In genomic region chr15:40344631-40345120, GRCh38 we compare ENCODE assay signal across 8 cellular contexts. TPM values are rescaled to one million over a fixed set of nuclear protein-coding genes. Genes with fewer than 3 reads are reported as not detected.
DNase-seq lines count a peak whose midpoint lies in the region; ATAC-seq and TF ChIP-seq lines count a peak whose summit lies in the region.

No MANE protein-coding gene starts in this region.

- H2BK15ac ChIP-seq in IMR-90 (ENCODE audit: low read depth, low read length), result peak overlapping the region; percentile 69; the same call in 1 of the 3 replicates

- H3K4ac ChIP-seq in IMR-90 (ENCODE audit: low read depth, low read length), result peak overlapping the region; percentile 98

- no peaks in the 10 kb centered on the region for H4K20me1 ChIP-seq in IMR-90 (ENCODE audit: insufficient read depth, low read length)

- no peak overlapping the region for H3K23ac ChIP-seq in IMR-90 (ENCODE audit: low read depth, low read length)

- no peak overlapping the region for H3K18ac ChIP-seq in IMR-90 (ENCODE audit: low read depth, low read length)

- intact Hi-C loops in IMR-90 (cut with micrococcal nuclease) (loop anchor here (1.0 kb wide), 1 partner anchor 78 kb away; no protein-coding TSS in a partner anchor), psoas muscle (cut with DNase I) (loop anchor here in 1 of 2 donors (5.0 kb wide), 1 partner anchor 78 kb away; no protein-coding TSS in a partner anchor)

- CTCF ChIA-PET in IMR-90 (lab: Yijun Ruan, JAX), result interaction anchor here (0.6 to 2.8 kb wide), 11 partner anchors 10 to 119 kb away, joined by 3 to 15 read pairs (median 4); partner anchors contain the start of gene INAFM2

- H4K5ac ChIP-seq in IMR-90 (ENCODE audit: low read depth, low read length), result peak overlapping the region; percentile 14; the same call in 1 of the 2 replicates

- peak overlapping the region; percentile 28 for H2AK9ac ChIP-seq in IMR-90 (replicated peaks; ENCODE audit: low read depth, low read length, poor library complexity)

- H3K9me3 ChIP-seq in IMR-90 (ENCODE audit: control insufficient read depth, insufficient read depth, low read length), result no peaks in the 10 kb centered on the region
- H3K9me3 ChIP-seq in SJSA1 (replicated peaks), result no peaks in the 10 kb centered on the region
- H3K9me3 ChIP-seq in psoas muscle, result no peaks in the 10 kb centered on the region

- peak overlapping the region; percentile 95 for H2AK5ac ChIP-seq in IMR-90 (ENCODE audit: low read depth, low read length)

- TF ChIP-seq POLR2A in IMR-90 (IDR thresholded peaks at IDR 0.05; ENCODE audit: low read depth, low read length), result no peak

- dilution Hi-C loops in IMR-90 (cut with HindIII; ENCODE audit: low sequenced_read_pairs, unreplicated experiment), result no loop called here

- H3K27ac ChIP-seq in IMR-90 (ENCODE audit: insufficient read depth, low read length) (peak overlapping the region; percentile 85; the same call in 1 of the 2 replicates), SJSA1 (peak overlapping the region; percentile 85; the same call in 1 of the 2 replicates), psoas muscle (no peak overlapping the region)

- POLR2A ChIA-PET in IMR-90 (lab: Charles Lee; ENCODE audit: unreplicated experiment), result interaction anchor here (0.6 kb wide), 1 partner anchor 11 kb away, joined by 3 read pairs; no protein-coding TSS in a partner anchor

- H2AFZ ChIP-seq in IMR-90 (replicated peaks; ENCODE audit: low read length, poor library complexity), result peak overlapping the region; percentile 82

- H3K9ac ChIP-seq in IMR-90 (ENCODE audit: low read depth, low read length), result no peak overlapping the region

- H3K36me3 ChIP-seq in IMR-90 (ENCODE audit: control insufficient read depth, insufficient read depth, low read length), result no peaks in the 10 kb centered on the region
- H3K36me3 ChIP-seq in SJSA1, result peaks cover 9% of the 10 kb centered on the region
- H3K36me3 ChIP-seq in psoas muscle (ENCODE audit: insufficient read depth in 1 of 2, low read depth in 1 of 2), result no peaks in the 10 kb centered on the region

- peak; percentile 18 for ATAC-seq in IMR-90 (ENCODE audit: low read depth)
- ATAC-seq in psoas muscle, result peak in 2 of 4 donors; percentile 15 to 29

- peak; percentile 71 for TF ChIP-seq RAD21 in IMR-90 (IDR thresholded peaks at IDR 0.05; ENCODE audit: low read length)

- peaks cover 15% of the 10 kb centered on the region for H3K9me1 ChIP-seq in IMR-90 (ENCODE audit: insufficient read depth, low read length)

- TF ChIP-seq CTCF in IMR-90 (conservative IDR thresholded peaks at IDR 0.05; ENCODE audit: low read depth, low read length), result peak; percentile 80
- TF ChIP-seq CTCF in psoas muscle (IDR thresholded peaks at IDR 0.05), result peak; percentile 73

- no TSS peak for BruUV-seq in IMR-90 (replicated peaks; lab: Mats Ljungman, UMichigan)

- H3K56ac ChIP-seq in IMR-90 (ENCODE audit: extremely low read depth, insufficient read depth, low read length), result no peak overlapping the region

- 74% methylated on average over 6 of the region's 15 CpGs; no CpG with 5 or more reads in 1 of the 2 experiments for WGBS in IMR-90 (ENCODE audit: extremely low coverage in 2 of 2, insufficient read length in 1 of 2), 2 experiments
- whole genome bisulfite sequencing in psoas muscle, 3 donors, result 34 to 48% (median 38%) methylated on average over 12 to 15 of the region's 15 CpGs

- peak overlapping the region; percentile 53; the same call in 1 of the 2 replicates for H2BK20ac ChIP-seq in IMR-90 (ENCODE audit: low read depth, low read length)

- H3K14ac ChIP-seq in IMR-90 (replicated peaks; ENCODE audit: low read depth, low read length), result no peak overlapping the region; the same call in 1 of the 2 replicates

- in situ Hi-C loops in IMR-90 (cut with MboI; ENCODE audit: low sequenced_read_pairs), result no loop called here

- peak overlapping the region; percentile 97; the same call in 1 of the 2 replicates for H4K91ac ChIP-seq in IMR-90 (ENCODE audit: insufficient read depth, low read depth, low read length)

- H4K8ac ChIP-seq in IMR-90 (ENCODE audit: low read depth in 2 of 2, low read length in 2 of 2), result peak overlapping the region in 1 of 2 experiments; percentile 86; a peak in 2 of 4 replicates

- H3K27me3 ChIP-seq in IMR-90 (ENCODE audit: control insufficient read depth, insufficient read depth, low read length), result no peaks in the 10 kb centered on the region
- H3K27me3 ChIP-seq in SJSA1 (replicated peaks), result no peaks in the 10 kb centered on the region
- H3K27me3 ChIP-seq in psoas muscle (ENCODE audit: insufficient read depth in 3 of 3, low read length in 2 of 3), result no peaks in the 10 kb centered on the region

- H2BK5ac ChIP-seq in IMR-90 (ENCODE audit: low read depth, low read length, poor library complexity, severe bottlenecking), result peak overlapping the region; percentile 96

- peak; percentile 69 for DNase-seq in Daoy (ENCODE audit: low read depth)
- DNase-seq in IMR-90, result peak; percentile 69
- DNase-seq in SJSA1 (ENCODE audit: low read depth in 1 of 2, low spot score in 2 of 2), result peak; percentile 69 to 73
- DNase-seq in activated naive CD4-positive, alpha-beta T cell treated with Interleukin-2 at 50 U/mL for 16 hours, result peak; percentile 71
- DNase-seq in globus pallidus (ENCODE audit: low spot score), result peak; percentile 54
- DNase-seq in psoas muscle, result peak; percentile 64 to 82
- DNase-seq in ureter (ENCODE audit: low spot score), result no peak
- no peak for DNase-seq in T1000 (lab: John Stamatoyannopoulos, UW)

- H3K4me1 ChIP-seq in IMR-90 (ENCODE audit: control insufficient read depth, insufficient read depth, low read length) (peaks cover 24% of the 10 kb centered on the region), SJSA1 (replicated peaks) (peaks cover 53% of the 10 kb centered on the region), psoas muscle (peaks cover 33% of the 10 kb centered on the region)

- H3K79me1 ChIP-seq in IMR-90 (ENCODE audit: low read depth in 1 of 2, low read length in 2 of 2), result peaks cover 5 to 14% of the 10 kb centered on the region in 2 experiments; a peak in 3 of 4 replicates

- no peak overlapping the region for H3K4me2 ChIP-seq in IMR-90 (ENCODE audit: low read depth, low read length)

- H3K4me3 ChIP-seq in IMR-90 (ENCODE audit: insufficient read depth, low read depth, low read length) (no peak overlapping the region), SJSA1 (no peak overlapping the region), psoas muscle (no peak overlapping the region)

- H2BK120ac ChIP-seq in IMR-90 (ENCODE audit: low read depth, low read length), result peak overlapping the region; percentile 94; the same call in 1 of the 2 replicates

TF ChIP-seq in IMR-90, 13 proteins besides CTCF, POLR2A, EP300 and RAD21:
- TF ChIP-seq MAZ (IDR thresholded peaks at IDR 0.05; ENCODE audit: borderline replicate concordance, low read depth, low read length) (peak; percentile 41; the same call in 1 of the 2 replicates), MXI1 (IDR thresholded peaks at IDR 0.05; ENCODE audit: borderline replicate concordance, low read depth, low read length) (no peak), SMC3 (IDR thresholded peaks at IDR 0.05; ENCODE audit: low read depth, low read length) (peak; percentile 52)
TF ChIP-seq in IMR-90: peak in this region for 2.

RNA-seq across cellular contexts. Expression of gene CCDC9B, which starts 3.9 kb away (rescaled TPM):
- total RNA-seq in Daoy (2014; rRNA removed; shearing (Covaris generic)), result 5.4 and 6.1 TPM in 2 replicates
- 19.7 and 30.0 TPM in 2 replicates for total RNA-seq in IMR-90 (2012; rRNA removed)
- 26.0 and 30.9 TPM in 2 replicates for polyA plus RNA-seq in IMR-90 (2012; rRNA removed)
- 7.0 and 19.7 TPM in 2 replicates for polyA plus RNA-seq in IMR-90 (2012; cell fraction: cytosol; rRNA removed)
- 52.6 and 88.0 TPM in 2 replicates for polyA plus RNA-seq in IMR-90 (2012; cell fraction: nucleus; rRNA removed; ENCODE audit: low replicate concordance)
- 29.5 and 39.0 TPM in 2 replicates for total RNA-seq in SJSA1 (2014; rRNA removed; shearing (Covaris generic))
- total RNA-seq in psoas muscle, result 100 to 1,000 TPM in 3 of 4 donors, 10 to 100 TPM in 1; 87.0 to 161 (median 129) TPM
- polyA plus RNA-seq in psoas muscle, result 10 to 100 TPM; 14.5 to 50.5 (median 23.2) TPM
- total RNA-seq in ureter, result 56.5 TPM

RNA-seq across cellular contexts. Expression of gene PHGR1, which starts 6.2 kb away (rescaled TPM):
- total RNA-seq in Daoy (2014; rRNA removed; shearing (Covaris generic)), result not detected in 2 replicates
- total RNA-seq in IMR-90 (2012; rRNA removed), result not detected in 2 replicates
- polyA plus RNA-seq in IMR-90 (2012; rRNA removed), result not detected in 2 replicates
- not detected in 2 replicates for polyA plus RNA-seq in IMR-90 (2012; cell fraction: cytosol; rRNA removed)
- not detected in 2 replicates for polyA plus RNA-seq in IMR-90 (2012; cell fraction: nucleus; rRNA removed; ENCODE audit: low replicate concordance)
- total RNA-seq in SJSA1 (2014; rRNA removed; shearing (Covaris generic)), result not detected in 2 replicates
- not detected for total RNA-seq in psoas muscle
- 1 to 10 TPM in 2 of 3 donors, under 1 TPM in 1; 0.49 to 4.8 (median 1.4) TPM for polyA plus RNA-seq in psoas muscle
- not detected for total RNA-seq in ureter

RNA-seq across cellular contexts. Expression of gene DISP2, which starts 13.3 kb away (rescaled TPM):
- total RNA-seq in Daoy (2014; rRNA removed; shearing (Covaris generic)), result 0.51 and 1.1 TPM in 2 replicates
- under 0.01 and 0.36 TPM in 2 replicates for total RNA-seq in IMR-90 (2012; rRNA removed)
- polyA plus RNA-seq in IMR-90 (2012; rRNA removed), result 0.34 and 0.42 TPM in 2 replicates
- polyA plus RNA-seq in IMR-90 (2012; cell fraction: cytosol; rRNA removed), result 0.22 and 0.55 TPM in 2 replicates
- polyA plus RNA-seq in IMR-90 (2012; cell fraction: nucleus; rRNA removed; ENCODE audit: low replicate concordance), result 0.41 and 0.76 TPM in 2 replicates
- total RNA-seq in SJSA1 (2014; rRNA removed; shearing (Covaris generic)), result 0.21 and 0.28 TPM in 2 replicates
- 1 to 10 TPM in 1 of 4 donors, under 1 TPM in 3; 0.05 to 2.4 (median 0.72) TPM for total RNA-seq in psoas muscle
- polyA plus RNA-seq in psoas muscle, result under 1 TPM; 0.42 to 0.79 (median 0.52) TPM
- 0.60 TPM for total RNA-seq in ureter

RNA-seq across cellular contexts. Expression of gene INAFM2, which starts 21.2 kb away (rescaled TPM):
- total RNA-seq in Daoy (2014; rRNA removed; shearing (Covaris generic)), result 12.9 and 15.5 TPM in 2 replicates
- total RNA-seq in IMR-90 (2012; rRNA removed), result 10.4 and 13.1 TPM in 2 replicates
- polyA plus RNA-seq in IMR-90 (2012; rRNA removed), result 11.7 and 14.0 TPM in 2 replicates
- 4.2 and 6.0 TPM in 2 replicates for polyA plus RNA-seq in IMR-90 (2012; cell fraction: cytosol; rRNA removed)
- polyA plus RNA-seq in IMR-90 (2012; cell fraction: nucleus; rRNA removed; ENCODE audit: low replicate concordance), result 6.6 and 18.3 TPM in 2 replicates
- 89.8 and 101 TPM in 2 replicates for total RNA-seq in SJSA1 (2014; rRNA removed; shearing (Covaris generic))
- 10 to 100 TPM; 22.3 to 32.4 (median 28.9) TPM for total RNA-seq in psoas muscle
- polyA plus RNA-seq in psoas muscle, result 10 to 100 TPM in 1 of 3 donors, 1 to 10 TPM in 2; 5.8 to 14.5 (median 7.9) TPM
- 26.2 TPM for total RNA-seq in ureter

RNA-seq across cellular contexts. Expression of gene PLCB2, which starts 36.9 kb away (rescaled TPM):
- 0.29 and 1.3 TPM in 2 replicates for total RNA-seq in Daoy (2014; rRNA removed; shearing (Covaris generic))
- total RNA-seq in IMR-90 (2012; rRNA removed), result 0.18 and 0.28 TPM in 2 replicates
- polyA plus RNA-seq in IMR-90 (2012; rRNA removed), result 0.87 and 1.4 TPM in 2 replicates
- polyA plus RNA-seq in IMR-90 (2012; cell fraction: cytosol; rRNA removed), result 0.45 and 0.78 TPM in 2 replicates
- 2.8 and 3.8 TPM in 2 replicates for polyA plus RNA-seq in IMR-90 (2012; cell fraction: nucleus; rRNA removed; ENCODE audit: low replicate concordance)
- total RNA-seq in SJSA1 (2014; rRNA removed; shearing (Covaris generic)), result 34.8 and 61.9 TPM in 2 replicates
- total RNA-seq in psoas muscle, result 1 to 10 TPM; 1.7 to 4.6 (median 3.5) TPM
- polyA plus RNA-seq in psoas muscle, result 1 to 10 TPM in 2 of 3 donors, under 1 TPM in 1; 0.73 to 2.0 (median 1.6) TPM
- 26.9 TPM for total RNA-seq in ureter

Comparison
In these comparisons a context has a peak if more than half of its experiments do, and no peak if none do; other contexts are left out.
1. DNase-seq: peak in Daoy (single experiment), IMR-90 (single experiment), SJSA1 (2 of 2), activated naive CD4-positive, alpha-beta T cell treated with Interleukin-2 at 50 U/mL for 16 hours (single experiment), globus pallidus (single experiment) and psoas muscle (2 of 2); none in ureter (single experiment) and T1000 (single experiment).